ENCODE assay signal across 1 cellular context in genomic region chr9:122857810-122858209, GRCh38.
A peak's percentile ranks its signal among the peaks of the same experiment; 100 is the strongest.
TF ChIP-seq lines count a peak whose summit lies in the region.

No MANE protein-coding gene starts in this region.

TF ChIP-seq in GM23338, 12 proteins besides CTCF, POLR2A, EP300 and RAD21:
- TF ChIP-seq EZH2phosphoT487 (IDR thresholded peaks at IDR 0.05; ENCODE audit: unreplicated experiment) (peak; percentile 26), ZNF331 (CRISPR knock-in tag; IDR thresholded peaks at IDR 0.05; ENCODE audit: low read depth) (no peak)
